ENCODE assay signal across 31 cellular contexts in genomic region chr5:65382582-65382981, GRCh38.
DNase-seq lines count a peak whose midpoint lies in the region; ATAC-seq and TF ChIP-seq lines count a peak whose summit lies in the region.
"Had no signal": no experiment of that assay in that cellular context is flagged by ENCODE, and none has a peak within 500 bp of the region (broad histone marks: within the 10 kb centered on the region; RNA-seq: fewer than 3 reads in every experiment).

No MANE protein-coding gene starts in this region.

- ATAC-seq in IMR-90 (ENCODE audit: low read depth), result no peak; the same call in 1 of the 2 replicates
- ATAC-seq in naive thymus-derived CD4-positive, alpha-beta T cell, result no peak
- ATAC-seq in left cardiac atrium, result no peak
- ATAC-seq: activated T-helper 17 cell treated with anti-CD3 and anti-CD28 coated beads, Interleukin-2, amount 50 U/mL, for 72 hours; left lung; pancreas; stimulated activated naive B cell treated with anti-CD40 and anti-IgM and Interleukin-4, amounts not matched to agents 10 μg/mL and 1 μg/mL and 100 μg/mL, for 72 hours had no signal

- no peak overlapping the region for H2BK5ac ChIP-seq in IMR-90 (ENCODE audit: low read depth, low read length, poor library complexity, severe bottlenecking)

- in situ Hi-C loops in IMR-90 (cut with MboI; ENCODE audit: low sequenced_read_pairs), result no loop called here

- no peak overlapping the region for H3K27ac ChIP-seq in IMR-90 (ENCODE audit: insufficient read depth, low read length)
- H3K27ac ChIP-seq in naive thymus-derived CD4-positive, alpha-beta T cell (ENCODE audit: low read depth, low read length), result no peak overlapping the region
- H3K27ac ChIP-seq: BLaER1, brain microvascular endothelial cell, left lung, neural progenitor cell, pancreas, upper lobe of left lung had no signal

- no peak overlapping the region for H2AK5ac ChIP-seq in IMR-90 (ENCODE audit: low read depth, low read length)

- H3K14ac ChIP-seq in IMR-90 (replicated peaks; ENCODE audit: low read depth, low read length), result no peak overlapping the region

- H2AFZ ChIP-seq in IMR-90 (replicated peaks; ENCODE audit: low read length, poor library complexity), result no peak overlapping the region
- H2AFZ ChIP-seq: neural progenitor cell had no signal

- no peak overlapping the region for H4K91ac ChIP-seq in IMR-90 (ENCODE audit: insufficient read depth, low read depth, low read length)

- H3K27me3 Mint-ChIP-seq in naive thymus-derived CD4-positive, alpha-beta T cell, result no peaks in the 10 kb centered on the region
- no peaks in the 10 kb centered on the region for H3K27me3 Mint-ChIP-seq in activated naive CD4-positive, alpha-beta T cell treated with anti-CD3 and anti-CD28 coated beads, Interleukin-2, amount 10 ng/mL, durations not matched to agents 7 days and 5 days
- H3K27me3 Mint-ChIP-seq: activated T-helper 17 cell treated with anti-CD3 and anti-CD28 coated beads, Interleukin-2, amount 50 U/mL, for 72 hours; memory B cell; stimulated activated naive B cell treated with anti-CD40 and anti-IgM and Interleukin-4, amounts not matched to agents 10 μg/mL and 1 μg/mL and 100 μg/mL, for 72 hours had no signal

- TF ChIP-seq CTCF in IMR-90 (conservative IDR thresholded peaks at IDR 0.05; ENCODE audit: low read depth, low read length) (no peak), fibroblast of mammary gland (conservative IDR thresholded peaks at IDR 0.05; ENCODE audit: control insufficient read depth, insufficient read depth, low read depth, low read length) (no peak)

- no peak overlapping the region for H3K27ac Mint-ChIP-seq in naive thymus-derived CD4-positive, alpha-beta T cell
- no peak overlapping the region for H3K27ac Mint-ChIP-seq in activated naive CD4-positive, alpha-beta T cell treated with anti-CD3 and anti-CD28 coated beads, Interleukin-2, amount 10 ng/mL, durations not matched to agents 7 days and 5 days
- H3K27ac Mint-ChIP-seq: activated CD4-positive, alpha-beta memory T cell treated with anti-CD3 and anti-CD28 coated beads, Interleukin-2, amount 10 ng/mL, durations not matched to agents 7 days and 5 days; activated T-helper 17 cell treated with anti-CD3 and anti-CD28 coated beads, Interleukin-2, amount 50 U/mL, for 72 hours; memory B cell; neural progenitor cell; stimulated activated naive B cell treated with anti-CD40 and anti-IgM and Interleukin-4, amounts not matched to agents 10 μg/mL and 1 μg/mL and 100 μg/mL, for 72 hours had no signal

- no peak overlapping the region for H3K18ac ChIP-seq in IMR-90 (ENCODE audit: low read depth, low read length)

- H3K9ac ChIP-seq in IMR-90 (ENCODE audit: low read depth, low read length), result no peak overlapping the region
- H3K9ac ChIP-seq: BLaER1, neural progenitor cell had no signal

- H4K8ac ChIP-seq in IMR-90 (ENCODE audit: low read depth in 2 of 2, low read length in 2 of 2), result no peak overlapping the region

- no peak overlapping the region for H2BK15ac ChIP-seq in IMR-90 (ENCODE audit: low read depth, low read length)

- H3K4me1 Mint-ChIP-seq in naive thymus-derived CD4-positive, alpha-beta T cell, result no peaks in the 10 kb centered on the region
- H3K4me1 Mint-ChIP-seq in activated naive CD4-positive, alpha-beta T cell treated with anti-CD3 and anti-CD28 coated beads, Interleukin-2, amount 10 ng/mL, durations not matched to agents 7 days and 5 days, result no peaks in the 10 kb centered on the region
- H3K4me1 Mint-ChIP-seq: activated CD4-positive, alpha-beta memory T cell treated with anti-CD3 and anti-CD28 coated beads, Interleukin-2, amount 10 ng/mL, durations not matched to agents 7 days and 5 days; activated T-helper 17 cell treated with anti-CD3 and anti-CD28 coated beads, Interleukin-2, amount 50 U/mL, for 72 hours; stimulated activated naive B cell treated with anti-CD40 and anti-IgM and Interleukin-4, amounts not matched to agents 10 μg/mL and 1 μg/mL and 100 μg/mL, for 72 hours had no signal

- intact Hi-C loops in IMR-90 (cut with micrococcal nuclease) (no loop called here), left cardiac atrium (cut with DNase I) (no loop called here)
- intact Hi-C loops in naive thymus-derived CD4-positive, alpha-beta T cell (cut with micrococcal nuclease), result loop anchor here in 1 of 2 donors (5.0 kb wide), 1 partner anchor 100 kb away; the partner anchor contains the start of gene ADAMTS6

- dilution Hi-C loops in IMR-90 (cut with HindIII; ENCODE audit: low sequenced_read_pairs, unreplicated experiment), result no loop called here

- no peak for TF ChIP-seq RAD21 in IMR-90 (IDR thresholded peaks at IDR 0.05; ENCODE audit: low read length)

- no peak overlapping the region for H3K4ac ChIP-seq in IMR-90 (ENCODE audit: low read depth, low read length)

- no peak overlapping the region for H3K4me2 ChIP-seq in IMR-90 (ENCODE audit: low read depth, low read length)
- H3K4me2 ChIP-seq: BLaER1, neural progenitor cell had no signal

- CTCF ChIA-PET in IMR-90 (lab: Yijun Ruan, JAX), result no interaction called here
- CTCF ChIA-PET in naive thymus-derived CD4-positive, alpha-beta T cell (lab: Charles Lee), result no interaction called here
- CTCF ChIA-PET in activated naive CD4-positive, alpha-beta T cell treated with anti-CD3 and anti-CD28 coated beads, Interleukin-2, amount 10 ng/mL, durations not matched to agents 7 days and 5 days (lab: Charles Lee), result no interaction called here

- no TSS peak for BruUV-seq in IMR-90 (replicated peaks; lab: Mats Ljungman, UMichigan)

- no peak overlapping the region for H3K56ac ChIP-seq in IMR-90 (ENCODE audit: extremely low read depth, insufficient read depth, low read length)

- peak; percentile 60 for DNase-seq in ELR (ENCODE audit: low read depth)
- DNase-seq in IMR-90, result peak; percentile 13
- DNase-seq in RKO (ENCODE audit: low spot score), result peak; percentile 31
- peak; percentile 23 for DNase-seq in fibroblast of mammary gland (ENCODE audit: low read depth)
- DNase-seq in naive thymus-derived CD4-positive, alpha-beta T cell, result no peak
- DNase-seq in left cardiac atrium, result no peak
- DNase-seq in LoVo (ENCODE audit: low spot score), result no peak
- DNase-seq in activated naive CD4-positive, alpha-beta T cell treated with anti-CD3 and anti-CD28 coated beads, Interleukin-2, amount 10 ng/mL, durations not matched to agents 7 days and 5 days, result no peak
- DNase-seq: activated CD4-positive, alpha-beta memory T cell treated with anti-CD3 and anti-CD28 coated beads, Interleukin-2, amount 10 ng/mL, durations not matched to agents 7 days and 5 days; activated CD4-positive, CD25-positive, alpha-beta regulatory T cell treated with anti-CD3 and anti-CD28 coated beads, Interleukin-2, amount 50 U/mL, for 72 hours; activated CD8-positive, alpha-beta memory T cell treated with anti-CD3 and anti-CD28 coated beads, Interleukin-2, amount 50 U/mL, for 48 hours; activated naive CD4-positive, alpha-beta T cell treated with anti-CD3 and anti-CD28 coated beads, Interleukin-2, amount 50 U/mL, for 16 hours; amygdala; brain microvascular endothelial cell; GF-D8; hippocampal formation; left lung; MV-4-11; NCI-H1436; NCI-H2081 treated with DMSO at 0.1 percent for 48 hours; NCI-H774; pancreas; Right ventricle myocardium superior; stimulated activated naive B cell treated with anti-CD40 and anti-IgM and Interleukin-4, amounts not matched to agents 10 μg/mL and 1 μg/mL and 100 μg/mL, for 72 hours; substantia nigra; T-helper 2 cell; upper lobe of left lung had no signal

- no peaks in the 10 kb centered on the region for H3K4me1 ChIP-seq in IMR-90 (ENCODE audit: control insufficient read depth, insufficient read depth, low read length)
- H3K4me1 ChIP-seq in naive thymus-derived CD4-positive, alpha-beta T cell (ENCODE audit: control insufficient read depth in 2 of 2, insufficient read depth in 2 of 2, low read length in 2 of 2), result no peaks in the 10 kb centered on the region
- H3K4me1 ChIP-seq: BLaER1, left lung, pancreas, upper lobe of left lung had no signal

- H3K36me3 ChIP-seq in IMR-90 (ENCODE audit: control insufficient read depth, insufficient read depth, low read length), result no peaks in the 10 kb centered on the region; the same call in 1 of the 2 replicates
- no peaks in the 10 kb centered on the region for H3K36me3 ChIP-seq in naive thymus-derived CD4-positive, alpha-beta T cell (ENCODE audit: control insufficient read depth in 2 of 3, insufficient read depth in 3 of 3, low read length in 3 of 3)
- H3K36me3 ChIP-seq: BLaER1, brain microvascular endothelial cell, left lung, neural progenitor cell, pancreas, upper lobe of left lung had no signal

- H4K5ac ChIP-seq in IMR-90 (ENCODE audit: low read depth, low read length), result no peak overlapping the region

- no peak overlapping the region for H2BK120ac ChIP-seq in IMR-90 (ENCODE audit: low read depth, low read length)

- WGBS in IMR-90 (ENCODE audit: extremely low coverage in 2 of 2, insufficient read length in 1 of 2), 2 experiments, result no CpG with 5 or more reads among the region's 1 CpG

- no peaks in the 10 kb centered on the region for H3K27me3 ChIP-seq in IMR-90 (ENCODE audit: control insufficient read depth, insufficient read depth, low read length)
- no peaks in the 10 kb centered on the region for H3K27me3 ChIP-seq in naive thymus-derived CD4-positive, alpha-beta T cell (ENCODE audit: control insufficient read depth in 2 of 2, insufficient read depth in 2 of 2, low read length in 2 of 2)
- H3K27me3 ChIP-seq: BLaER1, brain microvascular endothelial cell, left lung, neural progenitor cell, pancreas, upper lobe of left lung had no signal

- no peak overlapping the region for H3K23ac ChIP-seq in IMR-90 (ENCODE audit: low read depth, low read length)

- H2BK20ac ChIP-seq in IMR-90 (ENCODE audit: low read depth, low read length), result no peak overlapping the region

- no peak for TF ChIP-seq POLR2A in IMR-90 (IDR thresholded peaks at IDR 0.05; ENCODE audit: low read depth, low read length)

- H3K36me3 Mint-ChIP-seq in naive thymus-derived CD4-positive, alpha-beta T cell, result peaks cover 0 to 2% (median 0%) of the 10 kb centered on the region in 5 donors
- no peaks in the 10 kb centered on the region for H3K36me3 Mint-ChIP-seq in activated naive CD4-positive, alpha-beta T cell treated with anti-CD3 and anti-CD28 coated beads, Interleukin-2, amount 10 ng/mL, durations not matched to agents 7 days and 5 days
- H3K36me3 Mint-ChIP-seq: memory B cell; neural progenitor cell; stimulated activated naive B cell treated with anti-CD40 and anti-IgM and Interleukin-4, amounts not matched to agents 10 μg/mL and 1 μg/mL and 100 μg/mL, for 72 hours had no signal

- H3K4me3 ChIP-seq in IMR-90 (ENCODE audit: insufficient read depth, low read depth, low read length) (no peak overlapping the region), fibroblast of mammary gland (ENCODE audit: control insufficient read depth, low read depth, low read length) (no peak overlapping the region)
- no peak overlapping the region for H3K4me3 ChIP-seq in naive thymus-derived CD4-positive, alpha-beta T cell (ENCODE audit: low read length)
- H3K4me3 ChIP-seq: BLaER1, left lung, neural progenitor cell, pancreas, upper lobe of left lung had no signal

- peaks cover 20 to 24% of the 10 kb centered on the region in 2 experiments; a peak in 3 of 4 replicates for H3K79me1 ChIP-seq in IMR-90 (ENCODE audit: low read depth in 1 of 2, low read length in 2 of 2)

- 0 out of 2 replicates have a peak, but pooled peaks cover 5% of the 10 kb centered on the region for H3K9me1 ChIP-seq in IMR-90 (ENCODE audit: insufficient read depth, low read length)

- no peak overlapping the region for H2AK9ac ChIP-seq in IMR-90 (replicated peaks; ENCODE audit: low read depth, low read length, poor library complexity)

- no peaks in the 10 kb centered on the region for H3K9me3 ChIP-seq in IMR-90 (ENCODE audit: control insufficient read depth, insufficient read depth, low read length)
- no peaks in the 10 kb centered on the region for H3K9me3 ChIP-seq in naive thymus-derived CD4-positive, alpha-beta T cell (ENCODE audit: control insufficient read depth in 2 of 3, low read length in 3 of 3)
- H3K9me3 ChIP-seq: BLaER1, left lung, pancreas, upper lobe of left lung had no signal

- POLR2A ChIA-PET in IMR-90 (lab: Charles Lee; ENCODE audit: unreplicated experiment), result no interaction called here
- POLR2A ChIA-PET in naive thymus-derived CD4-positive, alpha-beta T cell (lab: Charles Lee), result no interaction called here

- no peaks in the 10 kb centered on the region for H3K9me3 Mint-ChIP-seq in naive thymus-derived CD4-positive, alpha-beta T cell
- no peaks in the 10 kb centered on the region for H3K9me3 Mint-ChIP-seq in activated naive CD4-positive, alpha-beta T cell treated with anti-CD3 and anti-CD28 coated beads, Interleukin-2, amount 10 ng/mL, durations not matched to agents 7 days and 5 days
- H3K9me3 Mint-ChIP-seq: activated CD4-positive, alpha-beta memory T cell treated with anti-CD3 and anti-CD28 coated beads, Interleukin-2, amount 10 ng/mL, durations not matched to agents 7 days and 5 days; activated T-helper 17 cell treated with anti-CD3 and anti-CD28 coated beads, Interleukin-2, amount 50 U/mL, for 72 hours; memory B cell; neural progenitor cell; stimulated activated naive B cell treated with anti-CD40 and anti-IgM and Interleukin-4, amounts not matched to agents 10 μg/mL and 1 μg/mL and 100 μg/mL, for 72 hours had no signal

- no peak overlapping the region for H3K4me3 Mint-ChIP-seq in naive thymus-derived CD4-positive, alpha-beta T cell
- H3K4me3 Mint-ChIP-seq in activated naive CD4-positive, alpha-beta T cell treated with anti-CD3 and anti-CD28 coated beads, Interleukin-2, amount 10 ng/mL, durations not matched to agents 7 days and 5 days, result no peak overlapping the region
- H3K4me3 Mint-ChIP-seq: activated CD4-positive, alpha-beta memory T cell treated with anti-CD3 and anti-CD28 coated beads, Interleukin-2, amount 10 ng/mL, durations not matched to agents 7 days and 5 days; activated T-helper 17 cell treated with anti-CD3 and anti-CD28 coated beads, Interleukin-2, amount 50 U/mL, for 72 hours; memory B cell; neural progenitor cell; stimulated activated naive B cell treated with anti-CD40 and anti-IgM and Interleukin-4, amounts not matched to agents 10 μg/mL and 1 μg/mL and 100 μg/mL, for 72 hours had no signal

- H4K20me1 ChIP-seq in IMR-90 (ENCODE audit: insufficient read depth, low read length), result no peaks in the 10 kb centered on the region
- H4K20me1 ChIP-seq: BLaER1 had no signal

Comparison
In these comparisons a context has a peak if more than half of its experiments do, and no peak if none do; other contexts are left out.
1. DNase-seq: peak in ELR (single experiment), IMR-90 (single experiment), RKO (single experiment) and fibroblast of mammary gland (single experiment); none in naive thymus-derived CD4-positive, alpha-beta T cell (0 of 9), left cardiac atrium (single experiment), LoVo (single experiment) and activated naive CD4-positive, alpha-beta T cell treated with anti-CD3 and anti-CD28 coated beads, Interleukin-2, amount 10 ng/mL, durations not matched to agents 7 days and 5 days (single experiment).